Comparison of ENCODE assay signal across 16 cellular contexts in the genomic region with DNA sequence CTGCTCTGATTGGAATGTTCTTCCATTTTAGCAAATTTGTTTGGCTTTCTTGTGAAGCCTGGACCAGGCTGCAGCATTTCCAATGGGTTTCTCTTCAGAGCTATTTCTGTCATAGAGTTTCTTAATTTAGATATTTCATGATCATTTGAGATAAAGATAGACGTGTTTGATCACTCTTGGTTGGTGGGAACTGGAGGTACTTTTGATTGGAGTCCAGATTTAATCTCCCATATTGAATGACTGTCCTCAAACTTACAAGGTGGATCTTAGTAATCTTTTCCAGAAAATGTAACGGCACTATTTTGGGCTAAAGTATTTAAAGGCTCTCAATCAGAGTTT. TPM values are rescaled to one million over a fixed set of nuclear protein-coding genes. Genes with fewer than 3 reads are reported as not detected.
DNase-seq lines count a peak whose midpoint lies in the region; ATAC-seq and TF ChIP-seq lines count a peak whose summit lies in the region.
"Had no signal": no experiment of that assay in that cellular context is flagged by ENCODE, and none has a peak within 500 bp of the region (broad histone marks: within the 10 kb centered on the region; RNA-seq: fewer than 3 reads in every experiment).

No MANE protein-coding gene starts in this region.

- H3K4me3 ChIP-seq in coronary artery (no peak overlapping the region), sigmoid colon (no peak overlapping the region), aorta (ENCODE audit: low read length in 2 of 2) (peak overlapping the region in 1 of 2 donors; percentile 14)
- H3K4me3 ChIP-seq: HAP-1 had no signal

- TF ChIP-seq CTCF in coronary artery (IDR thresholded peaks at IDR 0.05) (no peak), sigmoid colon (IDR thresholded peaks at IDR 0.05) (no peak)

- H3K27me3 ChIP-seq in sigmoid colon (no peaks in the 10 kb centered on the region), aorta (ENCODE audit: control insufficient read depth in 1 of 2, insufficient read depth in 2 of 2, low read length in 1 of 2) (no peaks in the 10 kb centered on the region)

- ATAC-seq in aorta (ENCODE audit: low FRiP score): peak; percentile 48
- no peak for ATAC-seq in GM18519 (IDR thresholded peaks at IDR 0.05; ENCODE audit: low FRiP score, unreplicated experiment)
- ATAC-seq: Panc1, Right ventricle myocardium inferior had no signal

- TF ChIP-seq EP300 in sigmoid colon (IDR thresholded peaks at IDR 0.05): no peak

- DNase-seq in coronary artery (ENCODE audit: low spot score) (no peak), myocyte (ENCODE audit: low read depth) (peak; percentile 5), sigmoid colon (no peak), aorta (no peak), RKO (ENCODE audit: low spot score) (no peak)
- DNase-seq in stimulated activated CD4-positive, alpha-beta T cell treated with anti-CD3 and anti-CD28 coated beads, Interleukin-2, amount 100 ng/mL, for 24 hours: no peak
- DNase-seq: Caco-2; CD4-positive, CD25-positive, alpha-beta regulatory T cell; NCI-H1105; NCI-H1694 treated with DMSO at 0.1 percent for 48 hours; NCI-H2107; NCI-H2227 treated with DMSO at 0.1 percent for 48 hours had no signal

- H3K27ac ChIP-seq in coronary artery: peak overlapping the region; percentile 60 to 76
- H3K27ac ChIP-seq in sigmoid colon: peak overlapping the region; percentile 5 to 75 (median 68)
- peak overlapping the region in 1 of 2 donors; percentile 43 for H3K27ac ChIP-seq in aorta (ENCODE audit: low read depth in 1 of 2, low read length in 2 of 2)

- H3K36me3 ChIP-seq in sigmoid colon: no peaks in the 10 kb centered on the region
- H3K36me3 ChIP-seq in aorta (ENCODE audit: control insufficient read depth in 1 of 2, insufficient read depth in 2 of 2, low read length in 1 of 2): no peaks in the 10 kb centered on the region
- H3K36me3 ChIP-seq: HAP-1 had no signal

- no peak for TF ChIP-seq POLR2A in sigmoid colon (IDR thresholded peaks at IDR 0.05)

- 88 to 95% methylated on average over 2 of the region's 2 CpGs for WGBS in sigmoid colon, 2 donors
- 2 to 9% methylated on average over 2 of the region's 2 CpGs for WGBS in aorta, 2 donors

- intact Hi-C loops in sigmoid colon (cut with DNase I) (no loop called here), aorta (cut with DNase I) (loop anchor here in 1 of 2 donors (10.0 kb wide), 1 partner anchor 52 kb away; no protein-coding TSS in a partner anchor)

- H3K4me1 ChIP-seq in sigmoid colon: peaks cover 0 to 16% (median 16%) of the 10 kb centered on the region in 4 donors
- peaks cover 2 to 9% of the 10 kb centered on the region in 2 donors for H3K4me1 ChIP-seq in aorta (ENCODE audit: control insufficient read depth in 1 of 2, insufficient read depth in 2 of 2, low read length in 2 of 2)
- H3K4me1 ChIP-seq: Caco-2, HAP-1 had no signal

- no peaks in the 10 kb centered on the region for H3K9me3 ChIP-seq in sigmoid colon
- H3K9me3 ChIP-seq in aorta (ENCODE audit: control insufficient read depth, low read length): no peaks in the 10 kb centered on the region
- H3K9me3 ChIP-seq: Caco-2, HAP-1 had no signal

RNA-seq across cellular contexts. Expression of a gene that starts 29.2 kb away (rescaled TPM):
- total RNA-seq in myocyte: 3.2 and 6.7 TPM in 2 replicates
- polyA plus RNA-seq in myocyte (2012): 4.8 TPM
- 10 to 100 TPM in 1 of 4 donors, 1 to 10 TPM in 3; 4.6 to 14.8 (median 8.5) TPM for total RNA-seq in sigmoid colon
- polyA plus RNA-seq in sigmoid colon: 1 to 10 TPM; 1.2 to 4.3 (median 1.8) TPM
- total RNA-seq in aorta: 10 to 100 TPM; 24.2 to 35.9 TPM
- polyA plus RNA-seq in aorta: 1 to 10 TPM; 4.9 to 6.2 TPM
